ENCODE assay signal across 8 cellular contexts in genomic region chr19:8578642-8579265, GRCh38. TPM values are rescaled to one million over a fixed set of nuclear protein-coding genes. Genes with fewer than 3 reads are reported as not detected.
DNase-seq lines count a peak whose midpoint lies in the region; ATAC-seq and TF ChIP-seq lines count a peak whose summit lies in the region.

No MANE protein-coding gene starts in this region.

- H3K27me3 Mint-ChIP-seq in Caco-2 (ENCODE audit: insufficient read depth, unreplicated experiment): peaks cover 9% of the 10 kb centered on the region

- no peak overlapping the region for H3K4me3 ChIP-seq in Caco-2 (ENCODE audit: low read depth, low read length)

- intact Hi-C loops in Caco-2 (cut with micrococcal nuclease; ENCODE audit: unreplicated experiment): no loop called here
- intact Hi-C loops in Right ventricle myocardium superior (cut with DNase I): no loop called here

- no peaks in the 10 kb centered on the region for H3K9me3 ChIP-seq in Caco-2

- H3K4me1 Mint-ChIP-seq in Caco-2 (ENCODE audit: low read depth, unreplicated experiment): peaks cover 6% of the 10 kb centered on the region

- H3K27me3 ChIP-seq in Caco-2 (replicated peaks; ENCODE audit: control insufficient read depth, insufficient read depth, low read length): no peaks in the 10 kb centered on the region

- no TSS peak for BruUV-seq in Caco-2 (replicated peaks; lab: Mats Ljungman, UMichigan)

- H3K27ac Mint-ChIP-seq in Caco-2 (ENCODE audit: unreplicated experiment): no peak overlapping the region
- no peak overlapping the region for H3K27ac Mint-ChIP-seq in activated naive CD4-positive, alpha-beta T cell treated with anti-CD3 and anti-CD28 coated beads, Interleukin-2, amount 50 U/mL, for 72 hours

- POLR2A ChIA-PET in Caco-2 (lab: Charles Lee): interaction anchor here (0.7 kb wide), 1 partner anchor 65 kb away, joined by 5 read pairs; the partner anchor contains the start of gene ZNF414

- TF ChIP-seq CTCF in Caco-2 (IDR thresholded peaks at IDR 0.05; ENCODE audit: insufficient read depth in 1 of 2, low read depth in 1 of 2, low read length in 1 of 2, severe bottlenecking in 1 of 2, unreplicated experiment in 1 of 2): peak; percentile 85 to 90

- no peak overlapping the region for H3K4me3 Mint-ChIP-seq in Caco-2 (ENCODE audit: unreplicated experiment)

- no peaks in the 10 kb centered on the region for H3K4me1 ChIP-seq in Caco-2

- DNase-seq in Caco-2 (peak; percentile 67 to 71), HuH-7.5 (ENCODE audit: low spot score) (peak; percentile 87), SW 1271 (lab: John Stamatoyannopoulos, UW) (peak; percentile 16 to 61), Right ventricle myocardium superior (peak; percentile 87), renal cortical epithelial cell (ENCODE audit: low read depth) (peak; percentile 23)
- peak; percentile 76 to 89 for DNase-seq in activated naive CD4-positive, alpha-beta T cell treated with anti-CD3 and anti-CD28 coated beads, Interleukin-2, amount 50 U/mL, for 72 hours (ENCODE audit: low spot score in 2 of 2)

- H3K9me3 Mint-ChIP-seq in Caco-2 (ENCODE audit: unreplicated experiment): peaks cover 10% of the 10 kb centered on the region
- no peaks in the 10 kb centered on the region for H3K9me3 Mint-ChIP-seq in activated naive CD4-positive, alpha-beta T cell treated with anti-CD3 and anti-CD28 coated beads, Interleukin-2, amount 50 U/mL, for 72 hours

- ATAC-seq in activated naive CD4-positive, alpha-beta T cell treated with anti-CD3 and anti-CD28 coated beads, Interleukin-2, amount 50 U/mL, for 72 hours: peak; percentile 41 to 55
- ATAC-seq in Right ventricle myocardium superior (ENCODE audit: poor library complexity): peak; percentile 49
- ATAC-seq in HG02885 (IDR thresholded peaks at IDR 0.05; ENCODE audit: poor library complexity, unreplicated experiment): no peak
- no peak for ATAC-seq in HG02970 (IDR thresholded peaks at IDR 0.05; ENCODE audit: low FRiP score, unreplicated experiment)

- no peaks in the 10 kb centered on the region for H3K36me3 Mint-ChIP-seq in Caco-2 (ENCODE audit: insufficient read depth, unreplicated experiment)
- H3K36me3 Mint-ChIP-seq in activated naive CD4-positive, alpha-beta T cell treated with anti-CD3 and anti-CD28 coated beads, Interleukin-2, amount 50 U/mL, for 72 hours: no peaks in the 10 kb centered on the region

- H3K36me3 ChIP-seq in Caco-2 (ENCODE audit: control insufficient read depth, insufficient read depth, low read length): no peaks in the 10 kb centered on the region

- CTCF ChIA-PET in Caco-2 (lab: Charles Lee): interaction anchor here (0.6 to 1.7 kb wide), 4 partner anchors 21 to 527 kb away, joined by 3 to 7 read pairs (median 4); partner anchors contain the start of gene ZNF414

RNA-seq across cellular contexts. Expression of gene MYO1F, which starts 1.5 kb away (rescaled TPM):
- total RNA-seq in Caco-2 (2022) (0.23 and 0.25 TPM in 2 replicates), Right ventricle myocardium superior (8.4 TPM), renal cortical epithelial cell (0.05 and 0.17 TPM in 2 replicates)
- 10 to 100 TPM; 12.4 to 16.2 TPM for total RNA-seq in activated naive CD4-positive, alpha-beta T cell treated with anti-CD3 and anti-CD28 coated beads, Interleukin-2, amount 50 U/mL, for 72 hours

RNA-seq across cellular contexts. Expression of gene ADAMTS10, which starts 31.8 kb away (rescaled TPM):
- total RNA-seq in Caco-2 (2022): 0.44 and 0.77 TPM in 2 replicates
- total RNA-seq in activated naive CD4-positive, alpha-beta T cell treated with anti-CD3 and anti-CD28 coated beads, Interleukin-2, amount 50 U/mL, for 72 hours: 10 to 100 TPM in 1 of 2 donors, 1 to 10 TPM in 1; 5.1 to 11.3 TPM
- total RNA-seq in Right ventricle myocardium superior: 9.1 TPM
- 0.69 and 10.7 TPM in 2 replicates for total RNA-seq in renal cortical epithelial cell

RNA-seq across cellular contexts. Expression of gene NFILZ, which starts 51.7 kb away (rescaled TPM):
- not detected in 2 replicates for total RNA-seq in Caco-2 (2022)
- not detected for total RNA-seq in activated naive CD4-positive, alpha-beta T cell treated with anti-CD3 and anti-CD28 coated beads, Interleukin-2, amount 50 U/mL, for 72 hours
- total RNA-seq in Right ventricle myocardium superior: not detected
- total RNA-seq in renal cortical epithelial cell: not detected in 2 replicates

Comparison
In these comparisons a context has a peak if more than half of its experiments do, and no peak if none do; other contexts are left out.
1. DNase-seq: peak in every context shown above with its lines; median percentile 87 in HuH-7.5; 87 in Right ventricle myocardium superior; 82 in activated naive CD4-positive, alpha-beta T cell treated with anti-CD3 and anti-CD28 coated beads, Interleukin-2, amount 50 U/mL, for 72 hours; 69 in Caco-2; 38 in SW 1271; 23 in renal cortical epithelial cell.
2. ATAC-seq: peak in activated naive CD4-positive, alpha-beta T cell treated with anti-CD3 and anti-CD28 coated beads, Interleukin-2, amount 50 U/mL, for 72 hours (2 of 2) and Right ventricle myocardium superior (single experiment); none in HG02885 (single experiment) and HG02970 (single experiment).